In genomic region chr20:1211954-1212497, GRCh38 we compare ENCODE assay signal across 2 cellular contexts.
TF ChIP-seq lines count a peak whose summit lies in the region.

No MANE protein-coding gene starts in this region.

TF ChIP-seq in HepG2, 621 proteins besides CTCF, POLR2A, EP300 and RAD21:
- TF ChIP-seq ZC3H13 (CRISPR knock-in tag; IDR thresholded peaks at IDR 0.05) (no peak), NFKBIZ (CRISPR knock-in tag; IDR thresholded peaks at IDR 0.05) (no peak), PHF20 (CRISPR knock-in tag; IDR thresholded peaks at IDR 0.05) (0 out of 2 replicates have a peak, but pooled peaks have one; percentile 31), ZNF546 (CRISPR knock-in tag; conservative IDR thresholded peaks at IDR 0.05) (no peak), REXO4 (CRISPR knock-in tag; IDR thresholded peaks at IDR 0.05; ENCODE audit: borderline replicate concordance) (no peak)

TF ChIP-seq in GM12891, 5 proteins besides CTCF, POLR2A, EP300 and RAD21:
- TF ChIP-seq SPI1 (IDR thresholded peaks at IDR 0.05; ENCODE audit: low read depth, low read length) (no peak), POU2F2 (IDR thresholded peaks at IDR 0.05; ENCODE audit: low read depth, low read length) (no peak), POLR2AphosphoS5 (IDR thresholded peaks at IDR 0.05; ENCODE audit: low read depth, low read length) (no peak), TAF1 (IDR thresholded peaks at IDR 0.05; ENCODE audit: low read depth, low read length) (no peak), PAX5 (IDR thresholded peaks at IDR 0.05; ENCODE audit: insufficient read depth, low read length, severe bottlenecking) (no peak)
